Comparison of ENCODE assay signal across 8 cellular contexts in the genomic region with DNA sequence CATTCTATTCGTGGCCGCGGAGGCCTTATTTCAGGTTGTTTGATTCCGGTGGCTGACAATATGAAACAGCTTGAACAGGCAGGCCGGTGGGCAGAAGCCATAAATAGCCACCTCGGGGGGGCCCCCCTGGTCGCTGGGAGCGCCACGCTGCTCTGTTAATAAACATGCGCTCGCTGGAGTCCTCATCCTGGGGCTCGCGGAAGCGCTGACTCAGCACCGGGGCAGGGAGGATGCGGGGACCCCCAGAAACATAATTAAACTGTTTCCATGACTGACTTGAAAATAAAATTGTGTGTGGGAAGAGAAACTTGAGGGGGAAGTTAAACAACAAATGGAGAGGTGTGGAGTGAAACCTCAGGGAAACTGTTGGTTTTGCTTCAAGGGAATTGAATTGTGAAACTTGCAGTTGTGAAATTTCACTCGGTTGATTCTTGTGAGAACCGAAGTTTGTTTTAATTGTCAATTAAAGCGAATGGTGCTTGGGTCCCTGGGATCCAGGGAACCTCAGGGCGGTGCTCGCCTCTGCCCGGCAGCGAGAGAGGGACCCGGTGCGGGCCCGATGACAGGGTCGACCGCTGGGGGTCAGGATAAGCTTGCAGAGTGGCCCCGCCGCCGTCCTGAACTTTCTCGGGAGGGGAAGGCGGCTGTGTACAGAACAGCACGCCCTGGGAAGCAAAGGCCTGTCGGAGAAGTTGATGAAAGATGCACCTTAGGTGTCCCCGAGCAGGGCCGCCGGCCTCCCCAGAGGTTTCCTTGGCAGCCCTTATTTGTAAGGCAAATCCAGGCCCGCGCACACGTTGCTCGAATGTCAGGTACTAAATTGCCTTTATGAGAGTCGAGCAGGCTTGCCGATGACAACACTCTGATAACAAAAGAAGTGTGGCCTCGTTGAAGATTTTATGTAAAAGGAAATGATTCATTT.
DNase-seq lines count a peak whose midpoint lies in the region; ATAC-seq and TF ChIP-seq lines count a peak whose summit lies in the region.

No MANE protein-coding gene starts in this region.

- H3K36me3 ChIP-seq in CD4-positive, CD25-positive, alpha-beta regulatory T cell (ENCODE audit: control insufficient read depth, insufficient read depth, low read length): no peaks in the 10 kb centered on the region
- no peaks in the 10 kb centered on the region for H3K36me3 ChIP-seq in stomach smooth muscle (ENCODE audit: control insufficient read depth in 2 of 2, insufficient read depth in 2 of 2, low read length in 2 of 2)

- peak overlapping the region in 3 of 4 donors; percentile 80 to 84 (median 82) for H3K4me3 Mint-ChIP-seq in CD4-positive, CD25-positive, alpha-beta regulatory T cell

- H3K27ac ChIP-seq in CD4-positive, CD25-positive, alpha-beta regulatory T cell (ENCODE audit: insufficient read depth, low read length, poor library complexity, severe bottlenecking): no peak overlapping the region
- peak overlapping the region; percentile 73 for H3K27ac ChIP-seq in stomach smooth muscle (ENCODE audit: low read length)

- peak overlapping the region; percentile 44 for H3K4me3 ChIP-seq in CD4-positive, CD25-positive, alpha-beta regulatory T cell (ENCODE audit: low read depth, low read length)
- peak overlapping the region; percentile 32; the same call in 1 of the 2 replicates for H3K4me3 ChIP-seq in WI38 (ENCODE audit: low read depth, low read length)
- H3K4me3 ChIP-seq in epithelial cell of proximal tubule (ENCODE audit: low read depth, low read length): peak overlapping the region; percentile 39
- peak overlapping the region; percentile 66 to 73 for H3K4me3 ChIP-seq in stomach smooth muscle (ENCODE audit: low read length in 2 of 2)

- peaks cover 41% of the 10 kb centered on the region for H3K27me3 Mint-ChIP-seq in CD4-positive, CD25-positive, alpha-beta regulatory T cell

- H3K4me1 Mint-ChIP-seq in CD4-positive, CD25-positive, alpha-beta regulatory T cell: peaks cover 0 to 11% (median 8%) of the 10 kb centered on the region in 4 donors

- H3K9ac ChIP-seq in stomach smooth muscle (ENCODE audit: low read length in 2 of 2): peak overlapping the region; percentile 64 to 72

- no peaks in the 10 kb centered on the region for H3K9me3 ChIP-seq in CD4-positive, CD25-positive, alpha-beta regulatory T cell (ENCODE audit: control insufficient read depth in 2 of 2, low read length in 2 of 2)
- H3K9me3 ChIP-seq in stomach smooth muscle (ENCODE audit: control insufficient read depth in 2 of 2, low read length in 2 of 2): no peaks in the 10 kb centered on the region

- H3K27ac Mint-ChIP-seq in CD4-positive, CD25-positive, alpha-beta regulatory T cell: peak overlapping the region in 1 of 3 donors; percentile 31

- no peak; the same call in 1 of the 2 replicates for TF ChIP-seq CTCF in WI38 (IDR thresholded peaks at IDR 0.05; ENCODE audit: low read depth, low read length)
- peak; percentile 63 for TF ChIP-seq CTCF in epithelial cell of proximal tubule (conservative IDR thresholded peaks at IDR 0.05; ENCODE audit: low read depth, low read length)

- DNase-seq in CD4-positive, CD25-positive, alpha-beta regulatory T cell: peak in 1 of 3 donors; percentile 13
- DNase-seq in epithelial cell of proximal tubule (ENCODE audit: low read depth) (no peak), myocyte (ENCODE audit: low read depth) (peak; percentile 57), NCI-H1694 (lab: John Stamatoyannopoulos, UW) (no peak)

- no peak for ATAC-seq in CD4-positive, CD25-positive, alpha-beta regulatory T cell (ENCODE audit: low read depth in 2 of 2)
- ATAC-seq in GM19452 (IDR thresholded peaks at IDR 0.05; ENCODE audit: unreplicated experiment) (peak; percentile 86), HG03558 (IDR thresholded peaks at IDR 0.05; ENCODE audit: extremely low read depth, unreplicated experiment) (peak; percentile 39)

- peaks cover 9% of the 10 kb centered on the region for H3K4me1 ChIP-seq in CD4-positive, CD25-positive, alpha-beta regulatory T cell (ENCODE audit: control insufficient read depth, insufficient read depth, low read length, poor library complexity, severe bottlenecking)
- peaks cover 36% of the 10 kb centered on the region for H3K4me1 ChIP-seq in stomach smooth muscle (ENCODE audit: control insufficient read depth, insufficient read depth, low read length)

- H3K27me3 ChIP-seq in CD4-positive, CD25-positive, alpha-beta regulatory T cell (ENCODE audit: control insufficient read depth, insufficient read depth, low read length): peaks cover 9% of the 10 kb centered on the region
- no peaks in the 10 kb centered on the region for H3K27me3 ChIP-seq in stomach smooth muscle (ENCODE audit: control insufficient read depth in 1 of 2, insufficient read depth in 2 of 2, low read length in 2 of 2)

- peaks cover 3% of the 10 kb centered on the region for H3K36me3 Mint-ChIP-seq in CD4-positive, CD25-positive, alpha-beta regulatory T cell

- peaks cover 0 to 3% (median 0%) of the 10 kb centered on the region in 7 donors for H3K9me3 Mint-ChIP-seq in CD4-positive, CD25-positive, alpha-beta regulatory T cell

Comparison
In these comparisons a context has a peak if more than half of its experiments do, and no peak if none do; other contexts are left out.
1. ATAC-seq: peak in GM19452 (single experiment) and HG03558 (single experiment); none in CD4-positive, CD25-positive, alpha-beta regulatory T cell (0 of 2).
2. Peak in every context shown above with its lines, with median percentiles within 50 percentile points of each other: H3K4me3 ChIP-seq.